ENCODE assay signal across 8 cellular contexts in genomic region chr3:197949767-197950660, GRCh38. TPM values are rescaled to one million over a fixed set of nuclear protein-coding genes. Genes with fewer than 3 reads are reported as not detected.
A peak's percentile ranks its signal among the peaks of the same experiment; 100 is the strongest.
DNase-seq lines count a peak whose midpoint lies in the region; ATAC-seq, FAIRE-seq and TF ChIP-seq lines count a peak whose summit lies in the region.

RPL35A (plus strand) TSS chr3:197950190; CDS start chr3:197950968, 778 bp downstream.

- ATAC-seq in GM19043 (IDR thresholded peaks at IDR 0.05; ENCODE audit: low read depth, unreplicated experiment), result peak; percentile 92
- ATAC-seq in HG03378 (IDR thresholded peaks at IDR 0.05; ENCODE audit: unreplicated experiment), result peak; percentile 89

- DNase-seq in AG10803 (ENCODE audit: low read depth) (peak; percentile 93), NCI-H460 (ENCODE audit: extremely low read depth, low read depth) (peak; percentile 85), cerebellar nuclear complex (lab: John Stamatoyannopoulos, UW) (peak; percentile 58 to 74), keratinocyte (ENCODE audit: low read depth, low spot score) (peak; percentile 67)
- DNase-seq in activated CD4-positive, CD25-positive, alpha-beta regulatory T cell treated with anti-CD3 and anti-CD28 coated beads, Interleukin-2, amount 50 U/mL, for 72 hours, result peak; percentile 77
- peak; percentile 63 to 70 for DNase-seq in stimulated activated CD4-positive, alpha-beta T cell treated with anti-CD3 and anti-CD28 coated beads, Interleukin-15, amount 100 ng/mL, for 1 hour (ENCODE audit: low read depth in 1 of 2, low spot score in 1 of 2)

- TF ChIP-seq CTCF in AG10803 (conservative IDR thresholded peaks at IDR 0.05; ENCODE audit: low read length) (no peak), keratinocyte (optimal IDR thresholded peaks at IDR 0.05 in 1 of 3, IDR thresholded peaks at IDR 0.05 in 1 of 3, conservative IDR thresholded peaks at IDR 0.05 in 1 of 3; ENCODE audit: extremely low read depth in 1 of 3, insufficient read depth in 2 of 3, low read length in 3 of 3) (no peak)

- H3K27me3 ChIP-seq in keratinocyte (ENCODE audit: control insufficient read depth, extremely low read depth, insufficient read depth, low read length), result no peaks in the 10 kb centered on the region

- peak within 1 kb of the TSS; percentile 99 for H3K9ac ChIP-seq in keratinocyte (ENCODE audit: control insufficient read depth, extremely low read depth, insufficient read depth, low read length)

- no peaks in the 10 kb centered on the region for H3K9me3 ChIP-seq in keratinocyte (ENCODE audit: control insufficient read depth, low read depth, low read length)

- H3K36me3 ChIP-seq in keratinocyte (ENCODE audit: control insufficient read depth in 2 of 2, extremely low read depth in 1 of 2, insufficient read depth in 2 of 2, low read length in 2 of 2), result peaks cover 23 to 41% of the 10 kb centered on the region in 2 experiments

- peaks cover 22% of the 10 kb centered on the region for H3K4me1 ChIP-seq in keratinocyte (ENCODE audit: control insufficient read depth, extremely low read depth, insufficient read depth, low read length)

- dilution Hi-C loops in keratinocyte (cut with MboI; ENCODE audit: extremely low pct_ligation_motif_present, low sequenced_read_pairs), result no loop called here

- H2AFZ ChIP-seq in keratinocyte (ENCODE audit: control insufficient read depth, low read length), result peak within 1 kb of the TSS; percentile 85

- peak within 1 kb of the TSS; percentile 99 for H3K27ac ChIP-seq in keratinocyte (ENCODE audit: control insufficient read depth, insufficient read depth, low read length)

- peak; percentile 82 for FAIRE-seq in keratinocyte (lab: Jason Lieb, UNC)

- H3K4me2 ChIP-seq in keratinocyte (ENCODE audit: control insufficient read depth, extremely low read depth, insufficient read depth, low read depth, low read length), result peak within 1 kb of the TSS; percentile 96

- peaks cover 44% of the 10 kb centered on the region for H3K79me2 ChIP-seq in keratinocyte (ENCODE audit: control insufficient read depth, insufficient read depth, low read length)

- H3K9me1 ChIP-seq in keratinocyte (ENCODE audit: control insufficient read depth, extremely low read depth, insufficient read depth, low read length), result no peaks in the 10 kb centered on the region

- peak within 1 kb of the TSS; percentile 79 for H3K4me3 ChIP-seq in AG10803 (ENCODE audit: low read length)
- H3K4me3 ChIP-seq in keratinocyte (ENCODE audit: control insufficient read depth in 2 of 3, extremely low read depth in 1 of 3, insufficient read depth in 2 of 3, low read depth in 1 of 3, low read length in 3 of 3), result peak within 1 kb of the TSS; percentile 54 to 100 (median 100)

- peaks cover 9% of the 10 kb centered on the region for H4K20me1 ChIP-seq in keratinocyte (ENCODE audit: control insufficient read depth, extremely low read depth, insufficient read depth, low read length)

RNA-seq across cellular contexts. Expression of gene RPL35A, which starts in this region (rescaled TPM):
- total RNA-seq in NCI-H460 (2014; rRNA removed; shearing (Covaris generic)), result 1,951 and 2,039 TPM in 2 replicates
- 972 and 1,374 TPM in 2 replicates for polyA plus RNA-seq in NCI-H460 (2014; cell fraction: nucleus; rRNA removed)
- polyA plus RNA-seq in keratinocyte, result 880 to 1,184 TPM (median 885 TPM) in 3 replicates
- 705 TPM for polyA plus RNA-seq in keratinocyte (2011; ENCODE audit: low read depth)
- 1,211 and 1,546 TPM in 2 replicates for polyA plus RNA-seq in keratinocyte (2011; cell fraction: cytosol; rRNA removed)
- 299 and 363 TPM in 2 replicates for polyA plus RNA-seq in keratinocyte (2011; cell fraction: nucleus; rRNA removed)
- 1,739 and 2,356 TPM in 2 replicates for polyA plus RNA-seq in keratinocyte (2012; ENCODE audit: low replicate concordance)
- polyA minus RNA-seq in keratinocyte, result 17.2 to 245 TPM (median 157 TPM) in 3 replicates
- 206 TPM for polyA minus RNA-seq in keratinocyte (2011; cell fraction: cytosol; rRNA and poly(A)+ RNA removed)
- polyA minus RNA-seq in keratinocyte (2011; cell fraction: nucleus; rRNA and poly(A)+ RNA removed), result 40.3 and 58.0 TPM in 2 replicates

Comparison
In these comparisons a context has a peak if more than half of its experiments do, and no peak if none do; other contexts are left out.
1. Peak in every context shown above with its lines: DNase-seq, ATAC-seq, H3K4me3 ChIP-seq and H3K27ac ChIP-seq.